Comparison of ENCODE assay signal across 14 cellular contexts in the genomic region with DNA sequence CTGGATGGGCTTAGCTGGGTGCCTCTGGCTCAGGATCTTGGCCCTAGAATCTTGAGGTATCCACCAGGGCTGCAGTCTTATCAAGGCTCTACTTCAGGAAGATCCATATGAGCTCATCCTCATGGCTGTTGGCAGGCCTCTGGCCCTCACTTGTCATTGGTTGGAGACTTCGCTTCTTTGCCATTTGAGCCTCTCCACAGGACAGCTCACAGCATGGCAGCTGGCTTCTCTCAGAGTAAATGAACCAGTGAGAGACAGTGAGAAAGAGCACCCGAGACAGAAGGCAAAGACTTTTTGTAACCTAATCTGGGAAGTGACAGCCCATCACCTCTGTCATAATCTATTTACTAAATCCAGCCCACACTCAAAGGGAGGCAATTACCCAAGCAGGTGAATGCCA.
DNase-seq lines count a peak whose midpoint lies in the region; ATAC-seq and TF ChIP-seq lines count a peak whose summit lies in the region.
"Had no signal": no experiment of that assay in that cellular context is flagged by ENCODE, and none has a peak within 500 bp of the region (broad histone marks: within the 10 kb centered on the region; RNA-seq: fewer than 3 reads in every experiment).

No MANE protein-coding gene starts in this region.

- H3K27me3 ChIP-seq in A673 (replicated peaks; ENCODE audit: insufficient read depth, low read depth, low read length, poor library complexity): no peaks in the 10 kb centered on the region
- H3K27me3 ChIP-seq in HCT116 (ENCODE audit: insufficient read depth, low read length): no peaks in the 10 kb centered on the region
- 0 out of 2 replicates have a peak, but pooled peaks cover 2% of the 10 kb centered on the region for H3K27me3 ChIP-seq in OCI-LY3 (ENCODE audit: low read depth, low read length)
- H3K27me3 ChIP-seq: MG63 had no signal

- H3K27ac ChIP-seq in A673 (ENCODE audit: low read depth, low read length, poor library complexity, severe bottlenecking): no peak overlapping the region
- no peak overlapping the region for H3K27ac ChIP-seq in HCT116 (ENCODE audit: low read depth, low read length)
- H3K27ac ChIP-seq in OCI-LY3 (ENCODE audit: low read length): no peak overlapping the region
- no peak overlapping the region for H3K27ac ChIP-seq in RWPE1
- H3K27ac ChIP-seq: KMS-11 had no signal

- H3K9ac ChIP-seq in HCT116 (ENCODE audit: low read length) (no peak overlapping the region), OCI-LY3 (ENCODE audit: low read length) (no peak overlapping the region)
- H3K9ac ChIP-seq: KMS-11 had no signal

- H3K79me2 ChIP-seq in HCT116 (ENCODE audit: insufficient read depth, low read length) (no peaks in the 10 kb centered on the region), OCI-LY3 (ENCODE audit: low read length) (no peaks in the 10 kb centered on the region)

- TF ChIP-seq RAD21 in HCT116 (IDR thresholded peaks at IDR 0.05; ENCODE audit: low read depth): no peak

- POLR2A ChIA-PET in A673 (lab: Charles Lee; ENCODE audit: low non-redundant PET): no interaction called here
- POLR2A ChIA-PET in HCT116 (lab: Charles Lee): no interaction called here
- POLR2A ChIA-PET in RWPE1 (lab: Yijun Ruan, JAX; ENCODE audit: low non-redundant PET): no interaction called here

- TF ChIP-seq CTCF in A673 (conservative IDR thresholded peaks at IDR 0.05; ENCODE audit: low read depth, low read length): no peak
- no peak for TF ChIP-seq CTCF in HCT116 (IDR thresholded peaks at IDR 0.05 in 2 of 3, conservative IDR thresholded peaks at IDR 0.05 in 1 of 3; ENCODE audit: borderline replicate concordance in 1 of 3, insufficient read depth in 1 of 3, low read depth in 2 of 3, low read length in 2 of 3)
- no peak for TF ChIP-seq CTCF in OCI-LY3 (IDR thresholded peaks at IDR 0.05; ENCODE audit: low read depth, low read length)
- TF ChIP-seq CTCF in RWPE1 (conservative IDR thresholded peaks at IDR 0.05; ENCODE audit: low read depth): no peak

- TF ChIP-seq POLR2A in HCT116 (IDR thresholded peaks at IDR 0.05; ENCODE audit: borderline replicate concordance, extremely low read depth, insufficient read depth, insufficient read length): no peak

- CTCF ChIA-PET in A673 (lab: Charles Lee): no interaction called here
- CTCF ChIA-PET in HCT116 (lab: Charles Lee): no interaction called here
- CTCF ChIA-PET in RWPE1 (lab: Yijun Ruan, JAX): interaction anchor here (0.6 to 0.7 kb wide), 2 partner anchors 14 to 372 kb away, joined by 3 read pairs; no protein-coding TSS in a partner anchor

- no peaks in the 10 kb centered on the region for H4K20me1 ChIP-seq in HCT116 (ENCODE audit: insufficient read depth)
- H4K20me1 ChIP-seq in OCI-LY3 (ENCODE audit: insufficient read depth, low read length): no peaks in the 10 kb centered on the region

- BruUV-seq in A673 (replicated peaks; lab: Mats Ljungman, UMichigan): no TSS peak
- no TSS peak for BruUV-seq in HCT116 (replicated peaks; lab: Mats Ljungman, UMichigan)

- H3K9me2 ChIP-seq in HCT116 (ENCODE audit: insufficient read depth): no peaks in the 10 kb centered on the region

- intact Hi-C loops in A673 (cut with micrococcal nuclease; ENCODE audit: unreplicated experiment): loop anchor here (5.0 kb wide), 1 partner anchor 730 kb away; no protein-coding TSS in a partner anchor
- intact Hi-C loops in HCT116 (cut with micrococcal nuclease): loop anchor here (5.0 kb wide), 1 partner anchor 485 kb away; no protein-coding TSS in a partner anchor

- H3K4me1 ChIP-seq in A673 (ENCODE audit: insufficient read depth, low read length, poor library complexity, severe bottlenecking) (peaks cover 6% of the 10 kb centered on the region), HCT116 (ENCODE audit: control insufficient read depth in 1 of 2, insufficient read depth in 2 of 2, low read length in 2 of 2) (no peaks in the 10 kb centered on the region), OCI-LY3 (ENCODE audit: low read length) (no peaks in the 10 kb centered on the region)

- no peak overlapping the region for H3K4me3 ChIP-seq in A673 (ENCODE audit: low read depth, low read length, poor library complexity, severe bottlenecking)
- H3K4me3 ChIP-seq in HCT116 (replicated peaks in 1 of 2; ENCODE audit: low read depth in 1 of 2, low read length in 2 of 2): no peak overlapping the region
- no peak overlapping the region for H3K4me3 ChIP-seq in OCI-LY3 (ENCODE audit: low read length)
- H3K4me3 ChIP-seq: MG63 had no signal

- no peaks in the 10 kb centered on the region for H3K9me3 ChIP-seq in A673 (ENCODE audit: low read depth, low read length, poor library complexity, severe bottlenecking)
- H3K9me3 ChIP-seq in HCT116 (ENCODE audit: control insufficient read depth in 1 of 2, insufficient read depth in 1 of 2, low read depth in 1 of 2, low read length in 2 of 2): no peaks in the 10 kb centered on the region
- H3K9me3 ChIP-seq in OCI-LY3 (ENCODE audit: insufficient read depth, low read length): no peaks in the 10 kb centered on the region
- H3K9me3 ChIP-seq: MG63 had no signal

- H3K4me2 ChIP-seq in HCT116 (ENCODE audit: low read length): no peak overlapping the region
- H3K4me2 ChIP-seq in OCI-LY3 (ENCODE audit: low read length): no peak overlapping the region
- H3K4me2 ChIP-seq: KMS-11 had no signal

- peak; percentile 31 for DNase-seq in A673 (ENCODE audit: low spot score)
- DNase-seq in HCT116 (ENCODE audit: low read depth, low spot score): no peak
- DNase-seq in left kidney (ENCODE audit: low read depth, low spot score): peak; percentile 89
- no peak for DNase-seq in RWPE1 (ENCODE audit: low spot score)
- DNase-seq: CD4-positive, alpha-beta memory T cell; DND-41; GF-D8; MG63; NCI-H1105; SHP77 had no signal

- H3K36me3 ChIP-seq in A673 (ENCODE audit: insufficient read depth, low read length, poor library complexity, severe bottlenecking) (no peaks in the 10 kb centered on the region), HCT116 (ENCODE audit: control insufficient read depth in 1 of 2, insufficient read depth in 2 of 2, low read length in 2 of 2) (no peaks in the 10 kb centered on the region), OCI-LY3 (replicated peaks; ENCODE audit: low read depth, low read length) (no peaks in the 10 kb centered on the region)
- H3K36me3 ChIP-seq: MG63 had no signal

- ATAC-seq in HCT116 (no peak), GM19023 (IDR thresholded peaks at IDR 0.05; ENCODE audit: unreplicated experiment) (no peak), HG02623 (IDR thresholded peaks at IDR 0.05; ENCODE audit: unreplicated experiment) (no peak)

- RAD21 ChIA-PET in HCT116 (lab: Charles Lee; ENCODE audit: low non-redundant PET in 1 of 2, low total read pairs in 2 of 2, uncharacterized antibody in 2 of 2, unreplicated experiment in 2 of 2): no interaction called here

- H2AFZ ChIP-seq in HCT116 (ENCODE audit: low read depth, low read length, poor library complexity, severe bottlenecking) (peak overlapping the region; percentile 12), OCI-LY3 (ENCODE audit: low read depth, low read length) (peak overlapping the region; percentile 18; the same call in 1 of the 2 replicates)

TF ChIP-seq in HCT116, 20 proteins besides CTCF, POLR2A, EP300 and RAD21 (continues in another document):
- no peak for TF ChIP-seq SIN3A (IDR thresholded peaks at IDR 0.05; ENCODE audit: low read depth)
- TF ChIP-seq, protein P1, sequence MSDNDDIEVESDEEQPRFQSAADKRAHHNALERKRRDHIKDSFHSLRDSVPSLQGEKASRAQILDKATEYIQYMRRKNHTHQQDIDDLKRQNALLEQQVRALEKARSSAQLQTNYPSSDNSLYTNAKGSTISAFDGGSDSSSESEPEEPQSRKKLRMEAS (IDR thresholded peaks at IDR 0.05): no peak
- no peak for TF ChIP-seq ZBTB33 (IDR thresholded peaks at IDR 0.05; ENCODE audit: extremely low read depth, insufficient replicate concordance, low read length)
- TF ChIP-seq, protein P2, sequence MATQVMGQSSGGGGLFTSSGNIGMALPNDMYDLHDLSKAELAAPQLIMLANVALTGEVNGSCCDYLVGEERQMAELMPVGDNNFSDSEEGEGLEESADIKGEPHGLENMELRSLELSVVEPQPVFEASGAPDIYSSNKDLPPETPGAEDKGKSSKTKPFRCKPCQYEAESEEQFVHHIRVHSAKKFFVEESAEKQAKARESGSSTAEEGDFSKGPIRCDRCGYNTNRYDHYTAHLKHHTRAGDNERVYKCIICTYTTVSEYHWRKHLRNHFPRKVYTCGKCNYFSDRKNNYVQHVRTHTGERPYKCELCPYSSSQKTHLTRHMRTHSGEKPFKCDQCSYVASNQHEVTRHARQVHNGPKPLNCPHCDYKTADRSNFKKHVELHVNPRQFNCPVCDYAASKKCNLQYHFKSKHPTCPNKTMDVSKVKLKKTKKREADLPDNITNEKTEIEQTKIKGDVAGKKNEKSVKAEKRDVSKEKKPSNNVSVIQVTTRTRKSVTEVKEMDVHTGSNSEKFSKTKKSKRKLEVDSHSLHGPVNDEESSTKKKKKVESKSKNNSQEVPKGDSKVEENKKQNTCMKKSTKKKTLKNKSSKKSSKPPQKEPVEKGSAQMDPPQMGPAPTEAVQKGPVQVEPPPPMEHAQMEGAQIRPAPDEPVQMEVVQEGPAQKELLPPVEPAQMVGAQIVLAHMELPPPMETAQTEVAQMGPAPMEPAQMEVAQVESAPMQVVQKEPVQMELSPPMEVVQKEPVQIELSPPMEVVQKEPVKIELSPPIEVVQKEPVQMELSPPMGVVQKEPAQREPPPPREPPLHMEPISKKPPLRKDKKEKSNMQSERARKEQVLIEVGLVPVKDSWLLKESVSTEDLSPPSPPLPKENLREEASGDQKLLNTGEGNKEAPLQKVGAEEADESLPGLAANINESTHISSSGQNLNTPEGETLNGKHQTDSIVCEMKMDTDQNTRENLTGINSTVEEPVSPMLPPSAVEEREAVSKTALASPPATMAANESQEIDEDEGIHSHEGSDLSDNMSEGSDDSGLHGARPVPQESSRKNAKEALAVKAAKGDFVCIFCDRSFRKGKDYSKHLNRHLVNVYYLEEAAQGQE (IDR thresholded peaks at IDR 0.05; ENCODE audit: low read depth): no peak
- TF ChIP-seq CBX3 (IDR thresholded peaks at IDR 0.05; ENCODE audit: low read depth): no peak
- TF ChIP-seq EZH2 (IDR thresholded peaks at IDR 0.05): no peak
- TF ChIP-seq ZNF274 (IDR thresholded peaks at IDR 0.05; ENCODE audit: low read depth, low read length): no peak

Comparison
In these comparisons a context has a peak if more than half of its experiments do, and no peak if none do; other contexts are left out.
1. DNase-seq: peak in A673 (single experiment) and left kidney (single experiment); none in HCT116 (single experiment) and RWPE1 (single experiment).